In genomic region chr2:62197609-62198236, GRCh38 we compare ENCODE assay signal across 8 cellular contexts. TPM values are rescaled to one million over a fixed set of nuclear protein-coding genes. Genes with fewer than 3 reads are reported as not detected.
DNase-seq lines count a peak whose midpoint lies in the region; ATAC-seq and TF ChIP-seq lines count a peak whose summit lies in the region.

No MANE protein-coding gene starts in this region.

- H3K9me3 ChIP-seq in A673 (ENCODE audit: low read depth, low read length, poor library complexity, severe bottlenecking): no peaks in the 10 kb centered on the region
- H3K9me3 ChIP-seq in H9 (ENCODE audit: control insufficient read depth, low read depth, low read length): no peaks in the 10 kb centered on the region
- H3K9me3 ChIP-seq in mucosa of rectum (ENCODE audit: control insufficient read depth in 2 of 2, low read length in 2 of 2): no peaks in the 10 kb centered on the region
- no peaks in the 10 kb centered on the region for H3K9me3 ChIP-seq in upper lobe of left lung

- H2BK5ac ChIP-seq in H9 (ENCODE audit: insufficient read length, low read length): no peak overlapping the region

- CTCF ChIA-PET in A673 (lab: Charles Lee): no interaction called here

- H3K36me3 ChIP-seq in A673 (ENCODE audit: insufficient read depth, low read length, poor library complexity, severe bottlenecking) (no peaks in the 10 kb centered on the region), mucosa of rectum (ENCODE audit: control insufficient read depth in 2 of 2, insufficient read depth in 2 of 2, low read length in 2 of 2) (no peaks in the 10 kb centered on the region), upper lobe of left lung (no peaks in the 10 kb centered on the region)

- no peak for TF ChIP-seq EP300 in upper lobe of left lung (IDR thresholded peaks at IDR 0.05)

- no peaks in the 10 kb centered on the region for H3K27me3 ChIP-seq in A673 (replicated peaks; ENCODE audit: insufficient read depth, low read depth, low read length, poor library complexity)
- H3K27me3 ChIP-seq in H9 (ENCODE audit: insufficient read depth, low read length): no peaks in the 10 kb centered on the region
- H3K27me3 ChIP-seq in mucosa of rectum (ENCODE audit: control insufficient read depth in 2 of 2, insufficient read depth in 2 of 2, low read length in 2 of 2): no peaks in the 10 kb centered on the region
- H3K27me3 ChIP-seq in upper lobe of left lung: no peaks in the 10 kb centered on the region

- intact Hi-C loops in A673 (cut with micrococcal nuclease; ENCODE audit: unreplicated experiment): loop anchor here (10.0 kb wide), 1 partner anchor 217 kb away; no protein-coding TSS in a partner anchor

- no peak overlapping the region for H2BK15ac ChIP-seq in H9 (ENCODE audit: low read depth, low read length)

- H3K23ac ChIP-seq in H9 (ENCODE audit: insufficient read length, low read depth, low read length): no peak overlapping the region

- H3K14ac ChIP-seq in H9 (ENCODE audit: insufficient read depth, low read length): no peak overlapping the region

- no peak overlapping the region for H2AFZ ChIP-seq in H9 (ENCODE audit: low read length)

- H3K36me3 Mint-ChIP-seq in H9 (ENCODE audit: insufficient read depth in 1 of 3, low read depth in 3 of 3): peaks cover 0 to 3% (median 0%) of the 10 kb centered on the region in 3 experiments; a peak in 3 of 7 replicates

- H3K27me3 Mint-ChIP-seq in H9 (ENCODE audit: low read depth): no peaks in the 10 kb centered on the region

- H3K18ac ChIP-seq in H9 (ENCODE audit: insufficient read length, low read depth, low read length): no peak overlapping the region

- peaks cover 9% of the 10 kb centered on the region for H3K4me1 ChIP-seq in A673 (ENCODE audit: insufficient read depth, low read length, poor library complexity, severe bottlenecking)
- H3K4me1 ChIP-seq in H9 (ENCODE audit: insufficient read depth, low read length): peaks cover 9% of the 10 kb centered on the region; the same call in 1 of the 2 replicates
- H3K4me1 ChIP-seq in mucosa of rectum (ENCODE audit: control insufficient read depth in 2 of 2, insufficient read depth in 2 of 2, low read length in 2 of 2): peaks cover 9 to 19% of the 10 kb centered on the region in 2 donors
- peaks cover 42 to 62% (median 56%) of the 10 kb centered on the region in 4 donors for H3K4me1 ChIP-seq in upper lobe of left lung

- H3K4me3 Mint-ChIP-seq in H9: peak overlapping the region; percentile 89 to 91

- POLR2A ChIA-PET in A673 (lab: Charles Lee; ENCODE audit: low non-redundant PET): no interaction called here

- H2BK20ac ChIP-seq in H9 (ENCODE audit: low read depth, low read length, poor library complexity, severe bottlenecking): no peak overlapping the region

- no peak overlapping the region for H3K56ac ChIP-seq in H9 (ENCODE audit: insufficient read length, low read depth, low read length)

- peak overlapping the region; percentile 84 for H3K4me2 ChIP-seq in H9 (ENCODE audit: insufficient read depth, insufficient read length, low read length)

- no peaks in the 10 kb centered on the region for H4K20me1 ChIP-seq in H9 (ENCODE audit: control insufficient read depth, insufficient read depth, insufficient read length)

- WGBS in H9 (ENCODE audit: extremely low coverage, insufficient read length, low lambda C conversion rate): no CpG with 5 or more reads among the region's 20 CpGs
- WGBS in upper lobe of left lung, 2 donors: 2 to 5% methylated on average over 20 of the region's 20 CpGs

- no peak for TF ChIP-seq CTCF in A673 (conservative IDR thresholded peaks at IDR 0.05; ENCODE audit: low read depth, low read length)
- no peak for TF ChIP-seq CTCF in H9 (conservative IDR thresholded peaks at IDR 0.05)
- peak in 1 of 6 experiments; percentile 7 for TF ChIP-seq CTCF in upper lobe of left lung (IDR thresholded peaks at IDR 0.05)

- BruUV-seq in A673 (replicated peaks; lab: Mats Ljungman, UMichigan): no TSS peak

- peak in 1 of 4 donors; percentile 21 for TF ChIP-seq POLR2A in upper lobe of left lung (IDR thresholded peaks at IDR 0.05)

- H3K9ac ChIP-seq in H9 (ENCODE audit: extremely low read depth, insufficient read length, low read length): peak overlapping the region; percentile 41
- peak overlapping the region; percentile 63 to 83 for H3K9ac ChIP-seq in mucosa of rectum (ENCODE audit: low read depth in 1 of 2, low read length in 2 of 2)

- H2BK120ac ChIP-seq in H9 (ENCODE audit: low read depth, low read length, poor library complexity, severe bottlenecking): no peak overlapping the region

- DNase-seq in A673 (ENCODE audit: low spot score) (no peak), H9 (no peak), UCSD-AML1 (lab: John Stamatoyannopoulos, UW; ENCODE audit: unreplicated experiment) (peak; percentile 26), epithelial cell of prostate (ENCODE audit: low read depth, low spot score) (no peak), upper lobe of left lung (peak; percentile 72 to 84), NCI-H510A treated with DMSO at 0.1 percent for 48 hours (lab: John Stamatoyannopoulos, UW) (no peak), NCI-H187 (lab: John Stamatoyannopoulos, UW) (no peak)

- H2BK12ac ChIP-seq in H9 (ENCODE audit: insufficient read length, low read depth, low read length): no peak overlapping the region

- H3K23me2 ChIP-seq in H9 (ENCODE audit: insufficient read length, low read depth, low read length, poor library complexity, severe bottlenecking): peaks cover 9% of the 10 kb centered on the region

- H4K8ac ChIP-seq in H9 (replicated peaks; ENCODE audit: insufficient read length, low read depth, low read length): no peak overlapping the region

- H3K27ac Mint-ChIP-seq in H9: no peak overlapping the region; a peak in 2 of 7 replicates

- no peak overlapping the region for H4K91ac ChIP-seq in H9 (ENCODE audit: insufficient read length, low read depth, low read length)

- peak; percentile 30 to 67 for ATAC-seq in upper lobe of left lung (ENCODE audit: low FRiP score in 2 of 2)

- H3T11ph ChIP-seq in H9 (ENCODE audit: low read length): no peak overlapping the region

- H3K27ac ChIP-seq in A673 (ENCODE audit: low read depth, low read length, poor library complexity, severe bottlenecking) (no peak overlapping the region), H9 (ENCODE audit: insufficient read length, low read depth, low read length) (no peak overlapping the region), epithelial cell of prostate (peak overlapping the region; percentile 82), mucosa of rectum (ENCODE audit: low read depth in 2 of 2, low read length in 2 of 2) (peak overlapping the region; percentile 96 to 97), upper lobe of left lung (peak overlapping the region; percentile 93 to 100 (median 98))

- peaks cover 49% of the 10 kb centered on the region for H3K79me2 ChIP-seq in H9 (ENCODE audit: insufficient read depth, low read length)

- no peak overlapping the region for H2AK5ac ChIP-seq in H9 (ENCODE audit: insufficient read length, low read length)

- no peaks in the 10 kb centered on the region for H3K79me1 ChIP-seq in H9 (ENCODE audit: insufficient read depth, low read depth, low read length, poor library complexity, severe bottlenecking)

- H3K9me3 Mint-ChIP-seq in H9: no peaks in the 10 kb centered on the region

- no peak overlapping the region for H3K4ac ChIP-seq in H9 (ENCODE audit: low read depth, low read length)

- H3K4me1 Mint-ChIP-seq in H9: peaks cover 53 to 54% of the 10 kb centered on the region in 2 experiments

- H3K4me3 ChIP-seq in A673 (ENCODE audit: low read depth, low read length, poor library complexity, severe bottlenecking) (peak overlapping the region; percentile 98), mucosa of rectum (ENCODE audit: low read length in 2 of 2) (peak overlapping the region; percentile 90 to 98), upper lobe of left lung (peak overlapping the region; percentile 60 to 98 (median 80))

- no peak overlapping the region for H4K5ac ChIP-seq in H9 (ENCODE audit: insufficient read length, low read depth, low read length)

RNA-seq across cellular contexts. Expression of gene B3GNT2, which starts 1.8 kb away (rescaled TPM):
- total RNA-seq in A673 (2021) (6.2 and 6.5 TPM in 2 replicates), H9 (2021) (53.1 and 55.3 TPM in 2 replicates), upper lobe of left lung (10 to 100 TPM; 23.0 to 57.6 (median 37.4) TPM)

Comparison
In these comparisons a context has a peak if more than half of its experiments do, and no peak if none do; other contexts are left out.
1. DNase-seq: peak in UCSD-AML1 (single experiment) and upper lobe of left lung (2 of 2); none in A673 (single experiment), H9 (single experiment), epithelial cell of prostate (single experiment), NCI-H510A treated with DMSO at 0.1 percent for 48 hours (single experiment) and NCI-H187 (0 of 2).
2. H3K27ac ChIP-seq: peak in epithelial cell of prostate (single experiment), mucosa of rectum (2 of 2) and upper lobe of left lung (4 of 4); none in A673 (single experiment) and H9 (single experiment).
3. Peak in every context shown above with its lines, with median percentiles within 50 percentile points of each other: H3K4me3 ChIP-seq.